Comparison of ENCODE assay signal across 9 cellular contexts in genomic region chr3:194103475-194103874, GRCh38.
DNase-seq lines count a peak whose midpoint lies in the region; ATAC-seq and TF ChIP-seq lines count a peak whose summit lies in the region.
"Had no signal": no experiment of that assay in that cellular context is flagged by ENCODE, and none has a peak within 500 bp of the region (broad histone marks: within the 10 kb centered on the region; RNA-seq: fewer than 3 reads in every experiment).

No MANE protein-coding gene starts in this region.

- H3K4me3 ChIP-seq in KMS-11 (IDR thresholded peaks at IDR 0.05; ENCODE audit: insufficient read depth, low read depth, low read length): no peak overlapping the region

- H3K4me2 ChIP-seq in KMS-11: peak overlapping the region; percentile 10; the same call in 1 of the 2 replicates

- no peak overlapping the region for H2AFZ ChIP-seq in KMS-11 (ENCODE audit: low read depth)

- no peak for ATAC-seq in stimulated activated naive CD8-positive, alpha-beta T cell treated with anti-CD3 and anti-CD28 coated beads, Interleukin-15, Interleukin-2, amounts not matched to agents 100 U/mL and 50 U/mL, for 24 hours
- no peak for ATAC-seq in GM18511 (IDR thresholded peaks at IDR 0.05; ENCODE audit: unreplicated experiment)
- ATAC-seq in HG02571 (IDR thresholded peaks at IDR 0.05; ENCODE audit: unreplicated experiment): no peak
- ATAC-seq: HCT116 had no signal

- no peaks in the 10 kb centered on the region; the same call in 1 of the 2 replicates for H3K27me3 ChIP-seq in KMS-11 (ENCODE audit: insufficient read depth, low read depth)

- peaks cover 31% of the 10 kb centered on the region for H3K4me1 ChIP-seq in KMS-11 (ENCODE audit: low read depth, poor library complexity, severe bottlenecking)

- no peak overlapping the region for H3K9ac ChIP-seq in KMS-11

- TF ChIP-seq CTCF in KMS-11 (conservative IDR thresholded peaks at IDR 0.05; ENCODE audit: low read depth, low read length): no peak

- DNase-seq in stimulated activated CD4-positive, alpha-beta T cell treated with anti-CD3 and anti-CD28 coated beads, Interleukin-15, amount 100 ng/mL, for 24 hours: peak; percentile 16
- no peak for DNase-seq in stimulated activated CD4-positive, alpha-beta T cell treated with anti-CD3 and anti-CD28 coated beads, Interleukin-1b, Interleukin-23, amount 100 ng/mL, for 48 hours
- peak; percentile 42 for DNase-seq in activated naive CD4-positive, alpha-beta T cell treated with anti-CD3 and anti-CD28 coated beads, Interleukin-2, amount 50 U/mL, for 16 hours
- DNase-seq in stimulated activated naive CD8-positive, alpha-beta T cell treated with anti-CD3 and anti-CD28 coated beads, Interleukin-15, Interleukin-2, amounts not matched to agents 100 U/mL and 50 U/mL, for 24 hours: peak; percentile 18
- DNase-seq in HK-2 (ENCODE audit: unreplicated experiment): no peak

- H3K79me2 ChIP-seq in KMS-11 (ENCODE audit: insufficient read depth, low read depth): no peaks in the 10 kb centered on the region

- H4K20me1 ChIP-seq in KMS-11 (ENCODE audit: insufficient read depth): no peaks in the 10 kb centered on the region

- no peak overlapping the region for H3K27ac ChIP-seq in KMS-11

- no peaks in the 10 kb centered on the region for H3K36me3 ChIP-seq in KMS-11 (ENCODE audit: insufficient read depth)

Comparison
In these comparisons a context has a peak if more than half of its experiments do, and no peak if none do; other contexts are left out.
1. DNase-seq: peak in stimulated activated CD4-positive, alpha-beta T cell treated with anti-CD3 and anti-CD28 coated beads, Interleukin-15, amount 100 ng/mL, for 24 hours (single experiment), activated naive CD4-positive, alpha-beta T cell treated with anti-CD3 and anti-CD28 coated beads, Interleukin-2, amount 50 U/mL, for 16 hours (single experiment) and stimulated activated naive CD8-positive, alpha-beta T cell treated with anti-CD3 and anti-CD28 coated beads, Interleukin-15, Interleukin-2, amounts not matched to agents 100 U/mL and 50 U/mL, for 24 hours (single experiment); none in stimulated activated CD4-positive, alpha-beta T cell treated with anti-CD3 and anti-CD28 coated beads, Interleukin-1b, Interleukin-23, amount 100 ng/mL, for 48 hours (single experiment) and HK-2 (single experiment).